12 cellular contexts compared by ENCODE assay signal in genomic region chr12:30515351-30515750, GRCh38.
DNase-seq lines count a peak whose midpoint lies in the region; ATAC-seq and TF ChIP-seq lines count a peak whose summit lies in the region.
"Had no signal": no experiment of that assay in that cellular context is flagged by ENCODE, and none has a peak within 500 bp of the region (broad histone marks: within the 10 kb centered on the region; RNA-seq: fewer than 3 reads in every experiment).

No MANE protein-coding gene starts in this region.

- H3K4me1 ChIP-seq in psoas muscle, result no peaks in the 10 kb centered on the region

- H3K9me3 ChIP-seq in psoas muscle, result no peaks in the 10 kb centered on the region

- POLR2A ChIA-PET in RWPE1 (lab: Yijun Ruan, JAX; ENCODE audit: low non-redundant PET), result no interaction called here

- DNase-seq in NCI-H146 treated with DMSO at 0.1 percent for 48 hours (lab: John Stamatoyannopoulos, UW; ENCODE audit: unreplicated experiment), result peak; percentile 5
- DNase-seq in NCI-H146 (lab: John Stamatoyannopoulos, UW), result no peak
- DNase-seq in NCI-H69 (lab: John Stamatoyannopoulos, UW), result peak; percentile 63
- peak; percentile 45 for DNase-seq in fibroblast of mammary gland (ENCODE audit: low read depth)
- no peak for DNase-seq in psoas muscle
- DNase-seq in posterior vena cava (ENCODE audit: low spot score), result no peak
- no peak for DNase-seq in RWPE1 (ENCODE audit: low spot score)
- DNase-seq: activated CD4-positive, CD25-positive, alpha-beta regulatory T cell; activated naive CD4-positive, alpha-beta T cell treated with anti-CD3 and anti-CD28 coated beads for 36 hours; NCI-H446 had no signal

- CTCF ChIA-PET in RWPE1 (lab: Yijun Ruan, JAX), result no interaction called here

- H3K27me3 ChIP-seq in psoas muscle (ENCODE audit: insufficient read depth in 3 of 3, low read length in 2 of 3), result no peaks in the 10 kb centered on the region

- intact Hi-C loops in psoas muscle (cut with DNase I) (no loop called here), posterior vena cava (cut with DNase I) (no loop called here)

- ATAC-seq in psoas muscle, result no peak
- ATAC-seq in GM21360 (IDR thresholded peaks at IDR 0.05; ENCODE audit: unreplicated experiment), result no peak
- ATAC-seq: esophagus mucosa had no signal

- 53 to 67% (median 55%) methylated on average over 2 of the region's 2 CpGs for WGBS in psoas muscle, 3 donors

- H3K36me3 ChIP-seq in psoas muscle (ENCODE audit: insufficient read depth in 1 of 2, low read depth in 1 of 2), result no peaks in the 10 kb centered on the region

- TF ChIP-seq CTCF in fibroblast of mammary gland (conservative IDR thresholded peaks at IDR 0.05; ENCODE audit: control insufficient read depth, insufficient read depth, low read depth, low read length) (peak; percentile 36), psoas muscle (IDR thresholded peaks at IDR 0.05) (peak; percentile 5), RWPE1 (conservative IDR thresholded peaks at IDR 0.05; ENCODE audit: low read depth) (no peak)

- H3K27ac ChIP-seq in psoas muscle (no peak overlapping the region), RWPE1 (no peak overlapping the region)

- H3K4me3 ChIP-seq in fibroblast of mammary gland (ENCODE audit: control insufficient read depth, low read depth, low read length) (no peak overlapping the region), psoas muscle (no peak overlapping the region)

Comparison
In these comparisons a context has a peak if more than half of its experiments do, and no peak if none do; other contexts are left out.
1. DNase-seq: peak in NCI-H146 treated with DMSO at 0.1 percent for 48 hours (single experiment), NCI-H69 (single experiment) and fibroblast of mammary gland (single experiment); none in NCI-H146 (single experiment), psoas muscle (0 of 2), posterior vena cava (single experiment) and RWPE1 (single experiment).